Comparison of ENCODE assay signal across 8 cellular contexts in genomic region chr11:46277623-46278386, GRCh38. TPM values are rescaled to one million over a fixed set of nuclear protein-coding genes. Genes with fewer than 3 reads are reported as not detected.
DNase-seq lines count a peak whose midpoint lies in the region; ATAC-seq and TF ChIP-seq lines count a peak whose summit lies in the region.

Gene CREB3L1 (plus strand): TSS chr11:46277662. CDS start chr11:46278112, 450 bp downstream.

- no peaks in the 10 kb centered on the region for H3K27me3 ChIP-seq in esophagus (ENCODE audit: control insufficient read depth in 1 of 2, insufficient read depth in 2 of 2, low read length in 2 of 2)
- H3K27me3 ChIP-seq in osteoblast (ENCODE audit: insufficient read depth, low read length) = no peaks in the 10 kb centered on the region

- H3K4me2 ChIP-seq in osteoblast (ENCODE audit: insufficient read depth, low read length) = peak within 1 kb of the TSS; percentile 87

- H3K79me2 ChIP-seq in osteoblast (ENCODE audit: insufficient read depth, low read length) = peaks cover 51% of the 10 kb centered on the region

- ATAC-seq in HG02981 (IDR thresholded peaks at IDR 0.05; ENCODE audit: unreplicated experiment) = no peak

- H3K9me3 ChIP-seq in esophagus (ENCODE audit: control insufficient read depth in 2 of 2, insufficient read depth in 1 of 2, low read depth in 1 of 2, low read length in 1 of 2) (no peaks in the 10 kb centered on the region), osteoblast (ENCODE audit: low read depth, low read length) (no peaks in the 10 kb centered on the region)

- DNase-seq in EL (peak; percentile 31), LHCN-M2 (ENCODE audit: low read depth) (no peak), osteoblast (ENCODE audit: insufficient read length, low spot score, missing footprints) (peak; percentile 93), NCI-H146 (lab: John Stamatoyannopoulos, UW) (no peak)
- no peak for DNase-seq in stimulated activated CD4-positive, alpha-beta T cell treated with anti-CD3 and anti-CD28 coated beads, Interleukin-1b, Interleukin-23, amount 100 ng/mL, for 48 hours
- no peak for DNase-seq in activated CD4-positive, CD25-positive, alpha-beta regulatory T cell (lab: John Stamatoyannopoulos, UW)

- H2AFZ ChIP-seq in osteoblast (ENCODE audit: low read length) = peak within 1 kb of the TSS; percentile 75

- peaks cover 0 to 8% of the 10 kb centered on the region in 2 donors for H3K4me1 ChIP-seq in esophagus (ENCODE audit: control insufficient read depth in 2 of 2, insufficient read depth in 2 of 2, low read length in 1 of 2)
- peaks cover 48% of the 10 kb centered on the region for H3K4me1 ChIP-seq in osteoblast (ENCODE audit: insufficient read depth, low read length)

- H3K27ac ChIP-seq in esophagus (ENCODE audit: low read depth in 2 of 2, low read length in 1 of 2) (peak within 1 kb of the TSS; percentile 8 to 43), osteoblast (ENCODE audit: low read depth, low read length) (peak within 1 kb of the TSS; percentile 92)

- TF ChIP-seq CTCF in osteoblast (IDR thresholded peaks at IDR 0.05; ENCODE audit: extremely low read depth, low read depth, low read length) = no peak

- WGBS in esophagus, 2 donors = 2 to 4% methylated on average over 50 to 61 of the region's 61 CpGs

- H3K4me3 ChIP-seq in esophagus (ENCODE audit: low read depth in 1 of 2, low read length in 2 of 2) (peak within 1 kb of the TSS; percentile 25 to 37), osteoblast (ENCODE audit: insufficient read depth, low read length) (peak within 1 kb of the TSS; percentile 96)

- peaks cover 29% of the 10 kb centered on the region for H4K20me1 ChIP-seq in osteoblast (ENCODE audit: insufficient read depth, low read length)

- H3K36me3 ChIP-seq in esophagus (ENCODE audit: control insufficient read depth in 2 of 2, insufficient read depth in 2 of 2, low read length in 1 of 2) = no peaks in the 10 kb centered on the region
- H3K36me3 ChIP-seq in osteoblast (ENCODE audit: insufficient read depth, low read length) = no peaks in the 10 kb centered on the region

RNA-seq across cellular contexts. Expression of gene CREB3L1, which starts in this region (rescaled TPM):
- 21.0 and 23.9 TPM in 2 replicates for total RNA-seq in LHCN-M2 (2014; rRNA removed)
- 126 TPM for polyA plus RNA-seq in LHCN-M2 (2012)
- polyA plus RNA-seq in esophagus = under 1 TPM; 0.31 to 0.60 TPM
- 30.1 and 33.3 TPM in 2 replicates for total RNA-seq in osteoblast

Comparison
In these comparisons a context has a peak if more than half of its experiments do, and no peak if none do; other contexts are left out.
1. DNase-seq: peak in EL (single experiment) and osteoblast (single experiment); none in LHCN-M2 (single experiment), stimulated activated CD4-positive, alpha-beta T cell treated with anti-CD3 and anti-CD28 coated beads, Interleukin-1b, Interleukin-23, amount 100 ng/mL, for 48 hours (single experiment), activated CD4-positive, CD25-positive, alpha-beta regulatory T cell (0 of 4) and NCI-H146 (single experiment).